In genomic region chr19:17842663-17843313, GRCh38 we compare ENCODE assay signal across 11 cellular contexts. TPM values are rescaled to one million over a fixed set of nuclear protein-coding genes. Genes with fewer than 3 reads are reported as not detected.
DNase-seq lines count a peak whose midpoint lies in the region; ATAC-seq and TF ChIP-seq lines count a peak whose summit lies in the region.
"Had no signal": no experiment of that assay in that cellular context is flagged by ENCODE, and none has a peak within 500 bp of the region (broad histone marks: within the 10 kb centered on the region; RNA-seq: fewer than 3 reads in every experiment).

No MANE protein-coding gene starts in this region.

- peak overlapping the region; percentile 84 for H3K14ac ChIP-seq in H9 (ENCODE audit: insufficient read depth, low read length)

- ATAC-seq in stimulated activated effector memory CD8-positive, alpha-beta T cell treated with anti-CD3 and anti-CD28 coated beads, Interleukin-12 subunit alpha, Interleukin-12 subunit beta, amount 100 ng/mL, for 72 hours: no peak

- H2BK12ac ChIP-seq in H9 (ENCODE audit: insufficient read length, low read depth, low read length): no peak overlapping the region

- no peaks in the 10 kb centered on the region for H3K4me1 ChIP-seq in H9 (ENCODE audit: insufficient read depth, low read length)
- no peaks in the 10 kb centered on the region for H3K4me1 ChIP-seq in iPS-18a (ENCODE audit: control insufficient read depth, low read depth, low read length)

- no peak overlapping the region for H3K27ac ChIP-seq in H9 (ENCODE audit: insufficient read length, low read depth, low read length)
- no peak overlapping the region for H3K27ac ChIP-seq in iPS-18a (ENCODE audit: low read length)

- H4K20me1 ChIP-seq in H9 (ENCODE audit: control insufficient read depth, insufficient read depth, insufficient read length): no peaks in the 10 kb centered on the region

- H3K9me3 ChIP-seq in H9 (ENCODE audit: control insufficient read depth, low read depth, low read length) (no peaks in the 10 kb centered on the region), iPS-18a (ENCODE audit: control insufficient read depth, low read depth, low read length) (no peaks in the 10 kb centered on the region)

- H3K36me3 Mint-ChIP-seq in H9 (ENCODE audit: insufficient read depth in 1 of 3, low read depth in 3 of 3): no peaks in the 10 kb centered on the region; a peak in 1 of 7 replicates
- no peaks in the 10 kb centered on the region for H3K36me3 Mint-ChIP-seq in brain
- peaks cover 100% of the 10 kb centered on the region for H3K36me3 Mint-ChIP-seq in stimulated activated effector memory CD8-positive, alpha-beta T cell treated with anti-CD3 and anti-CD28 coated beads, Interleukin-12 subunit alpha, Interleukin-12 subunit beta, amount 100 ng/mL, for 72 hours

- H3K23ac ChIP-seq in H9 (ENCODE audit: insufficient read length, low read depth, low read length): no peak overlapping the region

- H3K9ac ChIP-seq in H9 (ENCODE audit: extremely low read depth, insufficient read length, low read length) (peak overlapping the region; percentile 39), iPS-18a (ENCODE audit: low read length) (peak overlapping the region; percentile 59)

- no peak overlapping the region for H2BK5ac ChIP-seq in H9 (ENCODE audit: insufficient read length, low read length)

- no peak overlapping the region for H3K56ac ChIP-seq in H9 (ENCODE audit: insufficient read length, low read depth, low read length)

- peak overlapping the region; percentile 55 for H3K4me2 ChIP-seq in H9 (ENCODE audit: insufficient read depth, insufficient read length, low read length)

- no peak overlapping the region for H3K18ac ChIP-seq in H9 (ENCODE audit: insufficient read length, low read depth, low read length)

- H3K23me2 ChIP-seq in H9 (ENCODE audit: insufficient read length, low read depth, low read length, poor library complexity, severe bottlenecking): peaks cover 11% of the 10 kb centered on the region

- no peak overlapping the region for H4K8ac ChIP-seq in H9 (replicated peaks; ENCODE audit: insufficient read length, low read depth, low read length)

- H3K9me3 Mint-ChIP-seq in H9 (no peaks in the 10 kb centered on the region; a peak in 1 of 5 replicates), brain (peaks cover 0 to 2% (median 0%) of the 10 kb centered on the region in 5 experiments)
- H3K9me3 Mint-ChIP-seq in stimulated activated effector memory CD8-positive, alpha-beta T cell treated with anti-CD3 and anti-CD28 coated beads, Interleukin-12 subunit alpha, Interleukin-12 subunit beta, amount 100 ng/mL, for 72 hours: no peaks in the 10 kb centered on the region

- no peak overlapping the region for H4K5ac ChIP-seq in H9 (ENCODE audit: insufficient read length, low read depth, low read length)

- DNase-seq in H9 (no peak), COLO668 (lab: John Stamatoyannopoulos, UW; ENCODE audit: unreplicated experiment) (no peak), NCI-H526 (lab: John Stamatoyannopoulos, UW) (no peak), NCI-H69 (lab: John Stamatoyannopoulos, UW) (no peak), NCI-H2107 treated with DMSO at 0.1 percent for 48 hours (lab: John Stamatoyannopoulos, UW; ENCODE audit: unreplicated experiment) (no peak)
- no peak for DNase-seq in stimulated activated effector memory CD8-positive, alpha-beta T cell treated with anti-CD3 and anti-CD28 coated beads, Interleukin-12 subunit alpha, Interleukin-12 subunit beta, amount 100 ng/mL, for 72 hours (ENCODE audit: low spot score in 2 of 2)

- H3K4me1 Mint-ChIP-seq in H9: peaks cover 6 to 13% of the 10 kb centered on the region in 2 experiments
- H3K4me1 Mint-ChIP-seq in brain: peaks cover 14% of the 10 kb centered on the region
- H3K4me1 Mint-ChIP-seq in stimulated activated effector memory CD8-positive, alpha-beta T cell treated with anti-CD3 and anti-CD28 coated beads, Interleukin-12 subunit alpha, Interleukin-12 subunit beta, amount 100 ng/mL, for 72 hours: peaks cover 49% of the 10 kb centered on the region

- H3K36me3 ChIP-seq in iPS-18a (ENCODE audit: control insufficient read depth, low read depth, low read length): no peaks in the 10 kb centered on the region

- no peaks in the 10 kb centered on the region for H3K27me3 ChIP-seq in H9 (ENCODE audit: insufficient read depth, low read length)
- peaks cover 17% of the 10 kb centered on the region for H3K27me3 ChIP-seq in iPS-18a (ENCODE audit: control insufficient read depth, insufficient read depth, low read length)

- H3K27me3 Mint-ChIP-seq in H9 (ENCODE audit: low read depth) (peaks cover 52% of the 10 kb centered on the region), brain (peaks cover 10% of the 10 kb centered on the region)

- H3K4me3 ChIP-seq in iPS-18a (ENCODE audit: low read length): peak overlapping the region; percentile 70

- H2BK20ac ChIP-seq in H9 (ENCODE audit: low read depth, low read length, poor library complexity, severe bottlenecking): no peak overlapping the region

- TF ChIP-seq CTCF in H9 (conservative IDR thresholded peaks at IDR 0.05) (no peak), brain (conservative IDR thresholded peaks at IDR 0.05) (no peak)

- H3T11ph ChIP-seq in H9 (ENCODE audit: low read length): no peak overlapping the region

- H3K4me3 Mint-ChIP-seq in H9: peak overlapping the region; percentile 69 to 78
- H3K4me3 Mint-ChIP-seq in brain: peak overlapping the region; percentile 12 to 86 (median 85)
- H3K4me3 Mint-ChIP-seq in stimulated activated effector memory CD8-positive, alpha-beta T cell treated with anti-CD3 and anti-CD28 coated beads, Interleukin-12 subunit alpha, Interleukin-12 subunit beta, amount 100 ng/mL, for 72 hours: no peak overlapping the region

- H2AK5ac ChIP-seq in H9 (ENCODE audit: insufficient read length, low read length): no peak overlapping the region

- H2BK120ac ChIP-seq in H9 (ENCODE audit: low read depth, low read length, poor library complexity, severe bottlenecking): no peak overlapping the region

- no peak overlapping the region for H3K4ac ChIP-seq in H9 (ENCODE audit: low read depth, low read length)

- H2AFZ ChIP-seq in H9 (ENCODE audit: low read length): no peak overlapping the region

- H4K91ac ChIP-seq in H9 (ENCODE audit: insufficient read length, low read depth, low read length): no peak overlapping the region

- H2BK15ac ChIP-seq in H9 (ENCODE audit: low read depth, low read length): no peak overlapping the region

- H3K79me2 ChIP-seq in H9 (ENCODE audit: insufficient read depth, low read length): no peaks in the 10 kb centered on the region

- H3K27ac Mint-ChIP-seq in H9 (no peak overlapping the region), brain (peak overlapping the region in 2 of 5 experiments; percentile 49 to 73)
- peak overlapping the region; percentile 97 for H3K27ac Mint-ChIP-seq in stimulated activated effector memory CD8-positive, alpha-beta T cell treated with anti-CD3 and anti-CD28 coated beads, Interleukin-12 subunit alpha, Interleukin-12 subunit beta, amount 100 ng/mL, for 72 hours

- WGBS in H9 (ENCODE audit: extremely low coverage, insufficient read length, low lambda C conversion rate): no CpG with 5 or more reads among the region's 21 CpGs

- no peaks in the 10 kb centered on the region for H3K79me1 ChIP-seq in H9 (ENCODE audit: insufficient read depth, low read depth, low read length, poor library complexity, severe bottlenecking)

RNA-seq across cellular contexts. Expression of gene JAK3, which starts 5.0 kb away (rescaled TPM):
- total RNA-seq in H9 (2021): 3.3 and 3.5 TPM in 2 replicates
- polyA plus RNA-seq in brain (ENCODE audit: insufficient read depth, low read depth, low replicate concordance): 0.48 TPM

RNA-seq across cellular contexts. Expression of gene RPL18A, which starts 16.9 kb away (rescaled TPM):
- 2,837 and 2,851 TPM in 2 replicates for total RNA-seq in H9 (2021)
- polyA plus RNA-seq in brain (ENCODE audit: insufficient read depth, low read depth, low replicate concordance): 2,732 TPM

RNA-seq across cellular contexts. Expression of gene INSL3, which starts 21.5 kb away (rescaled TPM):
- 0.61 and 0.63 TPM in 2 replicates for total RNA-seq in H9 (2021)
- 0.66 TPM for polyA plus RNA-seq in brain (ENCODE audit: insufficient read depth, low read depth, low replicate concordance)
- total RNA-seq: dermis microvascular lymphatic vessel endothelial cell, right cardiac atrium, RPMI7951 had no signal
- polyA plus RNA-seq: right cardiac atrium had no signal

RNA-seq across cellular contexts. Expression of gene SLC5A5, which starts 29.0 kb away (rescaled TPM):
- total RNA-seq in H9 (2021): 1.7 and 1.8 TPM in 2 replicates
- polyA plus RNA-seq in brain (ENCODE audit: insufficient read depth, low read depth, low replicate concordance): 0.42 TPM
- total RNA-seq: dermis microvascular lymphatic vessel endothelial cell, right cardiac atrium, RPMI7951 had no signal
- polyA plus RNA-seq: right cardiac atrium had no signal

RNA-seq across cellular contexts. Expression of gene B3GNT3, which starts 47.9 kb away (rescaled TPM):
- total RNA-seq in H9 (2021): 0.96 and 1.0 TPM in 2 replicates
- not detected for polyA plus RNA-seq in brain (ENCODE audit: insufficient read depth, low read depth, low replicate concordance)
- total RNA-seq: right cardiac atrium had no signal
- polyA plus RNA-seq: right cardiac atrium had no signal
